Comparison of ENCODE assay signal across 11 cellular contexts in genomic region chr17:77610518-77610893, GRCh38.
DNase-seq lines count a peak whose midpoint lies in the region; ATAC-seq and TF ChIP-seq lines count a peak whose summit lies in the region.
"Had no signal": no experiment of that assay in that cellular context is flagged by ENCODE, and none has a peak within 500 bp of the region (broad histone marks: within the 10 kb centered on the region; RNA-seq: fewer than 3 reads in every experiment).

No MANE protein-coding gene starts in this region.

- no peak overlapping the region for H3K4me3 Mint-ChIP-seq in MCF 10A (ENCODE audit: unreplicated experiment)
- peak overlapping the region; percentile 78 for H3K4me3 Mint-ChIP-seq in activated naive CD8-positive, alpha-beta T cell

- POLR2A ChIA-PET in MCF 10A (lab: Yijun Ruan, JAX) = no interaction called here

- DNase-seq in breast epithelium (ENCODE audit: low spot score in 2 of 2) = no peak
- no peak for DNase-seq in MCF 10A (ENCODE audit: unreplicated experiment)
- no peak for DNase-seq in upper lobe of right lung
- DNase-seq in AML-193 (lab: John Stamatoyannopoulos, UW) = no peak
- DNase-seq: NCI-H1092 had no signal

- intact Hi-C loops in breast epithelium (cut with DNase I; ENCODE audit: low total_unique reads) = no loop called here
- intact Hi-C loops in MCF 10A (cut with micrococcal nuclease) = no loop called here
- intact Hi-C loops in upper lobe of right lung (cut with DNase I) = no loop called here

- peak overlapping the region; percentile 40 to 87 for H3K27ac ChIP-seq in breast epithelium
- peak overlapping the region; percentile 59 for H3K27ac ChIP-seq in muscle layer of colon (ENCODE audit: low read depth, low read length)
- no peak overlapping the region for H3K27ac ChIP-seq in upper lobe of right lung
- H3K27ac ChIP-seq: HL-60 had no signal

- H3K27ac Mint-ChIP-seq in MCF 10A (ENCODE audit: low read depth, unreplicated experiment) = no peak overlapping the region
- peak overlapping the region; percentile 96 for H3K27ac Mint-ChIP-seq in activated naive CD8-positive, alpha-beta T cell
- H3K27ac Mint-ChIP-seq: type B pancreatic cell had no signal

- H3K4me3 ChIP-seq in breast epithelium = peak overlapping the region in 2 of 3 donors; percentile 10 to 33
- H3K4me3 ChIP-seq in muscle layer of colon (ENCODE audit: low read depth in 1 of 2, low read length in 2 of 2) = peak overlapping the region in 1 of 2 donors; percentile 38
- peak overlapping the region; percentile 8 for H3K4me3 ChIP-seq in upper lobe of right lung

- H3K36me3 ChIP-seq in breast epithelium (no peaks in the 10 kb centered on the region), muscle layer of colon (ENCODE audit: insufficient read depth, low read length) (no peaks in the 10 kb centered on the region), upper lobe of right lung (no peaks in the 10 kb centered on the region)

- TF ChIP-seq CTCF in breast epithelium (IDR thresholded peaks at IDR 0.05) = no peak
- TF ChIP-seq CTCF in MCF 10A (IDR thresholded peaks at IDR 0.05; ENCODE audit: unreplicated experiment) = no peak
- no peak for TF ChIP-seq CTCF in upper lobe of right lung (IDR thresholded peaks at IDR 0.05)

- CTCF ChIA-PET in MCF 10A (lab: Yijun Ruan, JAX) = no interaction called here

- H3K27me3 Mint-ChIP-seq in MCF 10A (ENCODE audit: insufficient read depth, unreplicated experiment) = peaks cover 16% of the 10 kb centered on the region
- no peaks in the 10 kb centered on the region for H3K27me3 Mint-ChIP-seq in activated naive CD8-positive, alpha-beta T cell

- H3K9me3 ChIP-seq in breast epithelium (no peaks in the 10 kb centered on the region), muscle layer of colon (ENCODE audit: low read length) (no peaks in the 10 kb centered on the region), upper lobe of right lung (no peaks in the 10 kb centered on the region)

- BruUV-seq in MCF 10A (replicated peaks; lab: Mats Ljungman, UMichigan) = no TSS peak

- no peaks in the 10 kb centered on the region for H3K9me3 Mint-ChIP-seq in MCF 10A (ENCODE audit: unreplicated experiment)
- no peaks in the 10 kb centered on the region for H3K9me3 Mint-ChIP-seq in activated naive CD8-positive, alpha-beta T cell (ENCODE audit: low read depth)
- H3K9me3 Mint-ChIP-seq: type B pancreatic cell had no signal

- no peak overlapping the region for H3K9ac ChIP-seq in muscle layer of colon (ENCODE audit: low read length)

- no peak for TF ChIP-seq POLR2A in breast epithelium (IDR thresholded peaks at IDR 0.05)

- ATAC-seq in upper lobe of right lung (no peak), GM21528 (IDR thresholded peaks at IDR 0.05; ENCODE audit: low FRiP score, unreplicated experiment) (no peak), HG03354 (IDR thresholded peaks at IDR 0.05; ENCODE audit: poor library complexity, severe bottlenecking, unreplicated experiment) (no peak)

- H3K4me1 ChIP-seq in breast epithelium (no peaks in the 10 kb centered on the region), muscle layer of colon (ENCODE audit: insufficient read depth, low read length) (peaks cover 28% of the 10 kb centered on the region), upper lobe of right lung (peaks cover 3% of the 10 kb centered on the region)

- H3K4me1 Mint-ChIP-seq in MCF 10A (ENCODE audit: insufficient read depth, unreplicated experiment) = peaks cover 8% of the 10 kb centered on the region
- peaks cover 29% of the 10 kb centered on the region for H3K4me1 Mint-ChIP-seq in activated naive CD8-positive, alpha-beta T cell (ENCODE audit: low read depth)

- H3K36me3 Mint-ChIP-seq in MCF 10A (ENCODE audit: insufficient read depth, unreplicated experiment) = no peaks in the 10 kb centered on the region
- no peaks in the 10 kb centered on the region for H3K36me3 Mint-ChIP-seq in activated naive CD8-positive, alpha-beta T cell
- H3K36me3 Mint-ChIP-seq: type B pancreatic cell had no signal

- H3K27me3 ChIP-seq in breast epithelium (no peaks in the 10 kb centered on the region), muscle layer of colon (ENCODE audit: control insufficient read depth in 1 of 2, insufficient read depth in 2 of 2, low read length in 2 of 2) (no peaks in the 10 kb centered on the region), upper lobe of right lung (no peaks in the 10 kb centered on the region)
